ENCODE assay signal across 8 cellular contexts in genomic region chr6:165884813-165885765, GRCh38.
DNase-seq lines count a peak whose midpoint lies in the region; ATAC-seq, FAIRE-seq and TF ChIP-seq lines count a peak whose summit lies in the region.

No MANE protein-coding gene starts in this region.

- peak; percentile 21 for FAIRE-seq in endometrium (lab: Jason Lieb, UNC)

- no peaks in the 10 kb centered on the region for H3K36me3 Mint-ChIP-seq in activated CD8-positive, alpha-beta memory T cell treated with anti-CD3 and anti-CD28 coated beads, Interleukin-2, amount 10 ng/mL, durations not matched to agents 7 days and 5 days

- H3K9me3 Mint-ChIP-seq in activated CD8-positive, alpha-beta memory T cell treated with anti-CD3 and anti-CD28 coated beads, Interleukin-2, amount 10 ng/mL, durations not matched to agents 7 days and 5 days (ENCODE audit: low read depth): no peaks in the 10 kb centered on the region

- ATAC-seq in GM18907 (IDR thresholded peaks at IDR 0.05; ENCODE audit: unreplicated experiment): peak; percentile 96
- peak; percentile 97 for ATAC-seq in HG03139 (IDR thresholded peaks at IDR 0.05; ENCODE audit: unreplicated experiment)
- ATAC-seq in activated CD8-positive, alpha-beta memory T cell treated with anti-CD3 and anti-CD28 coated beads, Interleukin-2, amount 10 ng/mL, durations not matched to agents 7 days and 5 days: peak; percentile 96

- peak; percentile 82 for TF ChIP-seq CTCF in BJ (IDR thresholded peaks at IDR 0.05; ENCODE audit: insufficient read depth, low read depth, low read length)

- no peak overlapping the region for H3K4me3 Mint-ChIP-seq in activated CD8-positive, alpha-beta memory T cell treated with anti-CD3 and anti-CD28 coated beads, Interleukin-2, amount 10 ng/mL, durations not matched to agents 7 days and 5 days

- CTCF ChIA-PET in BJ (lab: Yijun Ruan, JAX): interaction anchor here (0.6 to 5.7 kb wide), 9 partner anchors 10 to 223 kb away, joined by 3 to 88 read pairs (median 4); no protein-coding TSS in a partner anchor
- CTCF ChIA-PET in activated CD8-positive, alpha-beta memory T cell treated with anti-CD3 and anti-CD28 coated beads, Interleukin-2, amount 10 ng/mL, durations not matched to agents 7 days and 5 days (lab: Charles Lee): interaction anchor here (0.9 to 2.6 kb wide), 7 partner anchors 8 to 239 kb away, joined by 3 to 20 read pairs (median 5); no protein-coding TSS in a partner anchor

- POLR2A ChIA-PET in BJ (lab: Charles Lee): no interaction called here

- no peaks in the 10 kb centered on the region for H3K27me3 ChIP-seq in BJ (ENCODE audit: control insufficient read depth, insufficient read depth, low read length)

- no peaks in the 10 kb centered on the region for H3K36me3 ChIP-seq in BJ (ENCODE audit: control insufficient read depth, insufficient read depth, low read length)

- H3K4me3 ChIP-seq in BJ (ENCODE audit: low read depth, low read length): no peak overlapping the region

- peaks cover 7% of the 10 kb centered on the region for H3K4me1 Mint-ChIP-seq in activated CD8-positive, alpha-beta memory T cell treated with anti-CD3 and anti-CD28 coated beads, Interleukin-2, amount 10 ng/mL, durations not matched to agents 7 days and 5 days

- H3K27ac Mint-ChIP-seq in activated CD8-positive, alpha-beta memory T cell treated with anti-CD3 and anti-CD28 coated beads, Interleukin-2, amount 10 ng/mL, durations not matched to agents 7 days and 5 days: no peak overlapping the region

- H3K27me3 Mint-ChIP-seq in activated CD8-positive, alpha-beta memory T cell treated with anti-CD3 and anti-CD28 coated beads, Interleukin-2, amount 10 ng/mL, durations not matched to agents 7 days and 5 days: peaks cover 6% of the 10 kb centered on the region

- DNase-seq in BJ (ENCODE audit: low read depth) (no peak), NCI-H82 (lab: John Stamatoyannopoulos, UW) (peak; percentile 80), mucosa of gallbladder (ENCODE audit: low spot score) (peak; percentile 82)
- DNase-seq in activated CD8-positive, alpha-beta memory T cell treated with anti-CD3 and anti-CD28 coated beads, Interleukin-2, amount 10 ng/mL, durations not matched to agents 7 days and 5 days: peak; percentile 78
- peak; percentile 23 to 33 for DNase-seq in stimulated activated CD8-positive, alpha-beta memory T cell treated with anti-CD3 and anti-CD28 coated beads, Interleukin-7, amount 100 ng/mL, for 4 hours (ENCODE audit: low read depth in 2 of 2)
